In genomic region chr20:32485126-32485769, GRCh38 we compare ENCODE assay signal across 8 cellular contexts.
DNase-seq lines count a peak whose midpoint lies in the region; ATAC-seq and TF ChIP-seq lines count a peak whose summit lies in the region.

No MANE protein-coding gene starts in this region.

- peak; percentile 77 for ATAC-seq in HG03432 (IDR thresholded peaks at IDR 0.05; ENCODE audit: unreplicated experiment)
- peak; percentile 85 for ATAC-seq in activated CD4-positive, alpha-beta T cell treated with anti-CD3 and anti-CD28 coated beads for 36 hours
- peak; percentile 68 for ATAC-seq in left lung
- ATAC-seq in GM21423 (IDR thresholded peaks at IDR 0.05; ENCODE audit: unreplicated experiment) = no peak

- no peaks in the 10 kb centered on the region for H3K9me3 ChIP-seq in left lung

- CTCF ChIA-PET in activated CD4-positive, alpha-beta T cell treated with anti-CD3 and anti-CD28 coated beads for 36 hours (lab: Charles Lee) = interaction anchor here (0.6 to 1.7 kb wide), 15 partner anchors 10 to 330 kb away, joined by 3 to 8 read pairs (median 3); no protein-coding TSS in a partner anchor

- H3K4me1 ChIP-seq in left lung = peaks cover 16 to 35% of the 10 kb centered on the region in 2 donors

- no peaks in the 10 kb centered on the region for H3K27me3 Mint-ChIP-seq in activated CD4-positive, alpha-beta T cell treated with anti-CD3 and anti-CD28 coated beads for 36 hours

- peaks cover 34% of the 10 kb centered on the region for H3K4me1 Mint-ChIP-seq in activated CD4-positive, alpha-beta T cell treated with anti-CD3 and anti-CD28 coated beads for 36 hours

- POLR2A ChIA-PET in activated CD4-positive, alpha-beta T cell treated with anti-CD3 and anti-CD28 coated beads for 36 hours (lab: Charles Lee) = interaction anchor here (0.6 kb wide), 1 partner anchor 120 kb away, joined by 3 read pairs; no protein-coding TSS in a partner anchor

- peak overlapping the region; percentile 91 for H3K27ac Mint-ChIP-seq in activated CD4-positive, alpha-beta T cell treated with anti-CD3 and anti-CD28 coated beads for 36 hours

- peak; percentile 79 for DNase-seq in GM12865 (ENCODE audit: low read depth)
- DNase-seq in NCI-H526 (lab: John Stamatoyannopoulos, UW) = peak; percentile 81 to 90
- DNase-seq in activated CD4-positive, alpha-beta T cell treated with anti-CD3 and anti-CD28 coated beads for 36 hours = peak; percentile 90
- no peak for DNase-seq in coronary artery (ENCODE audit: low spot score)
- DNase-seq in left lung = peak; percentile 78 to 79
- DNase-seq in stimulated activated CD4-positive, alpha-beta T cell treated with anti-CD3 and anti-CD28 coated beads, Interleukin-2, amount 100 ng/mL, for 4 hours (ENCODE audit: low read depth) = peak; percentile 79

- H3K4me3 ChIP-seq in GM12865 (ENCODE audit: low read depth, low read length) (peak overlapping the region; percentile 61), coronary artery (peak overlapping the region; percentile 98), left lung (peak overlapping the region; percentile 66 to 74)

- H3K36me3 Mint-ChIP-seq in activated CD4-positive, alpha-beta T cell treated with anti-CD3 and anti-CD28 coated beads for 36 hours (ENCODE audit: low read depth) = peaks cover 9% of the 10 kb centered on the region

- intact Hi-C loops in activated CD4-positive, alpha-beta T cell treated with anti-CD3 and anti-CD28 coated beads for 36 hours (cut with DNase I, micrococcal nuclease) = loop anchor here (1.0 to 10.0 kb wide), 5 partner anchors 51 to 280 kb away; partner anchors contain the start of genes ASXL1 (in 2 of the 2), PLAGL2 (in 1 of the 2) and POFUT1 (in 1 of the 2)
- intact Hi-C loops in left lung (cut with DNase I) = no loop called here

- H3K36me3 ChIP-seq in left lung = no peaks in the 10 kb centered on the region

- H3K27ac ChIP-seq in coronary artery = peak overlapping the region in 1 of 2 donors; percentile 83
- peak overlapping the region; percentile 79 to 81 for H3K27ac ChIP-seq in left lung

- H3K4me3 Mint-ChIP-seq in activated CD4-positive, alpha-beta T cell treated with anti-CD3 and anti-CD28 coated beads for 36 hours = peak overlapping the region; percentile 80

- peaks cover 7% of the 10 kb centered on the region for H3K9me3 Mint-ChIP-seq in activated CD4-positive, alpha-beta T cell treated with anti-CD3 and anti-CD28 coated beads for 36 hours (ENCODE audit: low read depth)

- TF ChIP-seq CTCF in GM12865 (IDR thresholded peaks at IDR 0.05; ENCODE audit: insufficient read depth, low read depth, low read length, missing control alignments) (peak; percentile 81), coronary artery (IDR thresholded peaks at IDR 0.05) (peak; percentile 71), left lung (IDR thresholded peaks at IDR 0.05) (peak; percentile 78 to 83)

- H3K27me3 ChIP-seq in left lung = no peaks in the 10 kb centered on the region

Comparison
In these comparisons a context has a peak if more than half of its experiments do, and no peak if none do; other contexts are left out.
1. intact Hi-C loops: an anchor here in activated CD4-positive, alpha-beta T cell treated with anti-CD3 and anti-CD28 coated beads for 36 hours (1.0 to 10.0 kb wide); none called in left lung.